Comparison of ENCODE assay signal across 8 cellular contexts in the genomic region with DNA sequence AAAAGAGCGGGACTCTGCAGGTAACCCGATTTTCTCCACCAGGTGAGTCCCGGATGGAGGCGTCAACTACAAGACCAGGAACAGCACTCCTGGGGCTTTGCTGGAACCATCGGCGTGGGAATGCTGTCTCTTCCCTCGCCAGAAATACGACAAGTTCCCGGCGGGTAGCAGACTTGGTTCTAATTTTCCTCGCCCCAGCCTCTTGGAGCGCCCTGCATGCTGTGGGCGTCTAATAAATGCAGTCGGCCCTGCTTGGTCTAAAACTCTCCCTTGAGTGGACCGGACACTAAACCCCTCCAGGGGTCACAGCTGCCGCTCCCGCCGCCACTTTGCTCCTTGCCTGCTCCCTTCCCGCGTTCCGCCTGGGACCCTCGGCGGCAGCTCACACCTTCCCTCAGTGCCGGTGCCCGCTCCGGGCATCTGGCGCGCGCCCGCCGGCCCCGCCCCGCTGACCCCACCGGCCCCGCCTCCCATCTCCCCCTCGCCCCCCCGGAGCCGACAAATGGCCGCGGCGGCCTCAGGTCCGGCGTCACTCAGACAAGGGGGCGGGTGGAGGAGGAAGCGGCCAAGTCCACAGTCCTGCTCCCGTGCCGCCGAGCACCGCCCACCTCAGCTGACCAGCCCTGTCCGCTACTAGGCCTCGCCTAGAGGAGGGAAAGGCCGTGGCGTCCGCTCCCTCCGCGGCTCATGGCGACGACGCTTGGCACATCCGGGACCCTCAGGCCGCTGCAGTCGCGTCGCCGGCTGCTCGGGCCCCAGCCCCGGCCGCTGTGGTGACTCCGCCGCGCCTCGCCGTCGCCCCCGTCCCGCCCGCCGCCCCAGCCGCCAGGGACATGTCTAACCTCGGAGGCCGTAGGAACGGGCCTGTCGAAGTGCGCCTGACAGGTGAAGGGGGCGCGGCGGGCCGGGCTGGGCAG.
DNase-seq lines count a peak whose midpoint lies in the region; ATAC-seq and TF ChIP-seq lines count a peak whose summit lies in the region.

No MANE protein-coding gene starts in this region.

- no peak for TF ChIP-seq CTCF in AG04450 (IDR thresholded peaks at IDR 0.05; ENCODE audit: low read depth, low read length)

- H3K4me3 ChIP-seq in AG04450 (ENCODE audit: low read depth, low read length), result peak overlapping the region; percentile 71

- peak; percentile 94 for ATAC-seq in GM19035 (IDR thresholded peaks at IDR 0.05; ENCODE audit: unreplicated experiment)

- H3K27me3 ChIP-seq in AG04450 (ENCODE audit: control insufficient read depth, insufficient read depth, low read length), result no peaks in the 10 kb centered on the region

- DNase-seq in AG04450 (ENCODE audit: low read depth, low spot score) (peak; percentile 67), HS-5 (ENCODE audit: low read depth) (peak; percentile 60), NOMO-1 treated with dmso at 0.1 percent for 144 hours (lab: John Stamatoyannopoulos, UW; ENCODE audit: unreplicated experiment) (peak; percentile 91), epithelial cell of prostate (ENCODE audit: low read depth, low spot score) (peak; percentile 34), midbrain (lab: John Stamatoyannopoulos, UW) (peak; percentile 93)
- peak; percentile 73 for DNase-seq in activated T-cell treated with anti-CD3 and anti-CD28 coated beads, Interleukin-2, amount 50 U/mL, for 1 hour
- peak; percentile 51 for DNase-seq in stimulated activated CD8-positive, alpha-beta memory T cell treated with anti-CD3 and anti-CD28 coated beads, Interleukin-15, amount 100 ng/mL, for 1 hour (ENCODE audit: low read depth)

- POLR2A ChIA-PET in AG04450 (lab: Yijun Ruan, JAX), result interaction anchor here (0.5 to 0.7 kb wide), 3 partner anchors 37 to 279 kb away, joined by 3 to 12 read pairs (median 3); no protein-coding TSS in a partner anchor

- CTCF ChIA-PET in AG04450 (lab: Charles Lee), result no interaction called here

- peaks cover 4% of the 10 kb centered on the region; the same call in 1 of the 2 replicates for H3K9me3 ChIP-seq in AG04450 (ENCODE audit: control insufficient read depth, insufficient read depth, low read length)

- H3K27ac ChIP-seq in AG04450 (ENCODE audit: low read depth, low read length) (no peak overlapping the region), epithelial cell of prostate (peak overlapping the region; percentile 50)

Comparison
In these comparisons a context has a peak if more than half of its experiments do, and no peak if none do; other contexts are left out.
1. DNase-seq: peak in every context shown above with its lines; median percentile 93 in midbrain; 91 in NOMO-1 treated with dmso at 0.1 percent for 144 hours; 73 in activated T-cell treated with anti-CD3 and anti-CD28 coated beads, Interleukin-2, amount 50 U/mL, for 1 hour; 67 in AG04450; 60 in HS-5; 51 in stimulated activated CD8-positive, alpha-beta memory T cell treated with anti-CD3 and anti-CD28 coated beads, Interleukin-15, amount 100 ng/mL, for 1 hour; 34 in epithelial cell of prostate.